ENCODE assay signal across 32 cellular contexts in the genomic region with DNA sequence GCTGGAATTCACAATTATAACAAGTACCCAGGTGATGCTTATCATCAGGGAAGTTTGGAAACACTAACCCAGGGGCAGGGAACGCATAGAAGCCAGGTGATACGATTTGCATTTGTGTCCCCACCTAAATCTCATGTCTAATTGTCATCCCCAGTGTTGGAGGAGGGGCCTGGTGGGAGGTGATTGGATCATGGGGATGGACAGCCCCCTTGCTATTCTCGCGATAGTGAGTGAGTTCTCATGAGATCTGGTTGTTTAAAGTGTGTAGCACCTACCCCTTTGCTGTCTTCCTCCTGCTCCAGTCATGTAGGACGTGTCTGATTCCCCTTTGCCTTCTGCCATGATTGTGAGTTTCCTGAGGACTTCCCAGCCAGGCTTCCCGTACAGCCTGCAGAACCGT.
"Had no signal": no experiment of that assay in that cellular context is flagged by ENCODE, and none has a peak within 500 bp of the region (broad histone marks: within the 10 kb centered on the region; RNA-seq: fewer than 3 reads in every experiment).

No MANE protein-coding gene starts in this region.

- H3K27ac Mint-ChIP-seq: activated B cell treated with CpG ODN at 0.5 μM for 24 hours; activated CD4-positive, alpha-beta memory T cell treated with anti-CD3 and anti-CD28 coated beads for 36 hours; activated CD4-positive, alpha-beta T cell treated with anti-CD3 and anti-CD28 coated beads, Interleukin-2, amount 10 ng/mL, durations not matched to agents 24 days and 14 days; activated CD8-positive, alpha-beta T cell treated with anti-CD3 and anti-CD28 coated beads for 36 hours; activated naive CD4-positive, alpha-beta T cell treated with anti-CD3 and anti-CD28 coated beads, Interleukin-2, amount 10 ng/mL, durations not matched to agents 7 days and 5 days; activated naive CD4-positive, alpha-beta T cell treated with anti-CD3 and anti-CD28 coated beads, Interleukin-2, amount 50 U/mL, for 24 hours; activated naive CD8-positive, alpha-beta T cell; activated naive CD8-positive, alpha-beta T cell treated with anti-CD3 and anti-CD28 coated beads, Interleukin-2, amount 10 ng/mL, durations not matched to agents 7 days and 5 days; activated naive CD8-positive, alpha-beta T cell treated with anti-CD3 and anti-CD28 coated beads, Interleukin-2, amount 50 U/mL, for 24 hours; activated T-cell treated with anti-CD3 and anti-CD28 coated beads, Interleukin-2, amount 50 U/mL, for 24 hours; activated T-helper 2 cell treated with anti-CD3 and anti-CD28 coated beads, Interferon-gamma antibody, Interleukin-2, Interleukin-4, amounts not matched to agents 10 μg/mL and 5 μg/mL and 100 μg/mL, durations not matched to agents 14 hours and 24 hours and 36 hours; brain; T-helper 2 cell treated with Interferon-gamma antibody and Interleukin-4, amounts not matched to agents 5 μg/mL and 100 μg/mL, for 36 hours had no signal

- H3K4me3 ChIP-seq: ascending aorta, cardiac muscle cell had no signal

- DNase-seq: activated B cell treated with CpG ODN at 0.5 μM for 24 hours; activated CD4-positive, alpha-beta memory T cell treated with anti-CD3 and anti-CD28 coated beads for 36 hours; activated CD4-positive, alpha-beta T cell treated with anti-CD3 and anti-CD28 coated beads for 4 hours; activated CD4-positive, alpha-beta T cell treated with anti-CD3 and anti-CD28 coated beads, Interleukin-2, amount 10 ng/mL, durations not matched to agents 24 days and 14 days; activated CD4-positive, alpha-beta T cell treated with anti-CD3 and anti-CD28 coated beads, Interleukin-2, amount 50 U/mL, for 1 hour; activated CD4-positive, alpha-beta T cell treated with anti-CD3 and anti-CD28 coated beads, Interleukin-2, amount 50 U/mL, for 4 hours; activated CD4-positive, CD25-positive, alpha-beta regulatory T cell treated with anti-CD3 and anti-CD28 coated beads, Interleukin-2, amount 50 U/mL, for 72 hours; activated CD8-positive, alpha-beta memory T cell treated with anti-CD3 and anti-CD28 coated beads, Interleukin-2, amount 50 U/mL, for 4 hours; activated CD8-positive, alpha-beta T cell treated with anti-CD3 and anti-CD28 coated beads for 36 hours; activated effector memory CD4-positive, alpha-beta T cell treated with Interleukin-2 at 50 U/mL for 16 hours; activated gamma-delta T cell; activated naive CD4-positive, alpha-beta T cell treated with Interleukin-2 at 50 U/mL for 16 hours; activated naive CD8-positive, alpha-beta T cell treated with anti-CD3 and anti-CD28 coated beads, Interleukin-2, amount 10 ng/mL, durations not matched to agents 7 days and 5 days; activated naive CD8-positive, alpha-beta T cell treated with anti-CD3 and anti-CD28 coated beads, Interleukin-2, amount 50 U/mL, for 24 hours; activated T-cell treated with anti-CD3 and anti-CD28 coated beads for 4 hours; activated T-cell treated with anti-CD3 and anti-CD28 coated beads, Interleukin-2, amount 50 U/mL, for 24 hours; activated T-cell treated with anti-CD3 and anti-CD28 coated beads, Interleukin-2, amount 50 U/mL, for 48 hours; cerebellar nuclear complex; T-helper 2 cell; T-helper 9 cell had no signal

- H3K36me3 Mint-ChIP-seq: activated CD4-positive, alpha-beta memory T cell treated with anti-CD3 and anti-CD28 coated beads for 36 hours; activated naive CD4-positive, alpha-beta T cell treated with anti-CD3 and anti-CD28 coated beads, Interleukin-2, amount 10 ng/mL, durations not matched to agents 7 days and 5 days; activated naive CD4-positive, alpha-beta T cell treated with anti-CD3 and anti-CD28 coated beads, Interleukin-2, amount 50 U/mL, for 24 hours; activated naive CD8-positive, alpha-beta T cell; activated naive CD8-positive, alpha-beta T cell treated with anti-CD3 and anti-CD28 coated beads, Interleukin-2, amount 10 ng/mL, durations not matched to agents 7 days and 5 days; brain had no signal

- H3K4me1 ChIP-seq: ascending aorta had no signal

- H3K27me3 ChIP-seq: ascending aorta, cardiac muscle cell had no signal

- H3K36me3 ChIP-seq: ascending aorta, cardiac muscle cell had no signal

- ATAC-seq: activated naive CD8-positive, alpha-beta T cell treated with anti-CD3 and anti-CD28 coated beads, Interleukin-2, amount 50 U/mL, for 24 hours had no signal

- H3K4me3 Mint-ChIP-seq: activated B cell treated with CpG ODN at 0.5 μM for 24 hours; activated CD4-positive, alpha-beta memory T cell treated with anti-CD3 and anti-CD28 coated beads for 36 hours; activated CD4-positive, alpha-beta T cell treated with anti-CD3 and anti-CD28 coated beads, Interleukin-2, amount 10 ng/mL, durations not matched to agents 24 days and 14 days; activated CD8-positive, alpha-beta T cell treated with anti-CD3 and anti-CD28 coated beads for 36 hours; activated naive CD4-positive, alpha-beta T cell treated with anti-CD3 and anti-CD28 coated beads, Interleukin-2, amount 10 ng/mL, durations not matched to agents 7 days and 5 days; activated naive CD4-positive, alpha-beta T cell treated with anti-CD3 and anti-CD28 coated beads, Interleukin-2, amount 50 U/mL, for 24 hours; activated naive CD8-positive, alpha-beta T cell; activated naive CD8-positive, alpha-beta T cell treated with anti-CD3 and anti-CD28 coated beads, Interleukin-2, amount 10 ng/mL, durations not matched to agents 7 days and 5 days; activated naive CD8-positive, alpha-beta T cell treated with anti-CD3 and anti-CD28 coated beads, Interleukin-2, amount 50 U/mL, for 24 hours; activated T-cell treated with anti-CD3 and anti-CD28 coated beads, Interleukin-2, amount 50 U/mL, for 24 hours; brain; central memory CD8-positive, alpha-beta T cell; T-helper 2 cell treated with Interferon-gamma antibody and Interleukin-4, amounts not matched to agents 5 μg/mL and 100 μg/mL, for 36 hours had no signal

- FAIRE-seq: bronchial epithelial cell, TTC549 had no signal

- H3K27me3 Mint-ChIP-seq: activated CD4-positive, alpha-beta memory T cell treated with anti-CD3 and anti-CD28 coated beads for 36 hours; activated CD4-positive, alpha-beta T cell treated with anti-CD3 and anti-CD28 coated beads, Interleukin-2, amount 10 ng/mL, durations not matched to agents 24 days and 14 days; activated CD8-positive, alpha-beta T cell treated with anti-CD3 and anti-CD28 coated beads for 36 hours; activated naive CD4-positive, alpha-beta T cell treated with anti-CD3 and anti-CD28 coated beads, Interleukin-2, amount 10 ng/mL, durations not matched to agents 7 days and 5 days; activated naive CD4-positive, alpha-beta T cell treated with anti-CD3 and anti-CD28 coated beads, Interleukin-2, amount 50 U/mL, for 24 hours; activated naive CD8-positive, alpha-beta T cell treated with anti-CD3 and anti-CD28 coated beads, Interleukin-2, amount 50 U/mL, for 24 hours; activated T-cell treated with anti-CD3 and anti-CD28 coated beads, Interleukin-2, amount 50 U/mL, for 24 hours; brain had no signal

- H3K9me3 ChIP-seq: ascending aorta had no signal

- H3K27ac ChIP-seq: ascending aorta, cardiac muscle cell, VCaP had no signal

- H3K4me1 Mint-ChIP-seq: activated B cell treated with CpG ODN at 0.5 μM for 24 hours; central memory CD8-positive, alpha-beta T cell had no signal
